31 cellular contexts compared by ENCODE assay signal in genomic region chr7:111919164-111919563, GRCh38.
"Had no signal": no experiment of that assay in that cellular context is flagged by ENCODE, and none has a peak within 500 bp of the region (broad histone marks: within the 10 kb centered on the region; RNA-seq: fewer than 3 reads in every experiment).

No MANE protein-coding gene starts in this region.

- H3K36me3 ChIP-seq: cardiac muscle cell, MG63, SJCRH30 had no signal

- H3K9me3 Mint-ChIP-seq: activated CD4-positive, alpha-beta T cell treated with anti-CD3 and anti-CD28 coated beads, Interleukin-2, amount 10 ng/mL, durations not matched to agents 24 days and 14 days; activated CD8-positive, alpha-beta T cell treated with anti-CD3 and anti-CD28 coated beads for 36 hours; activated naive CD8-positive, alpha-beta T cell treated with anti-CD3 and anti-CD28 coated beads for 36 hours; activated T-cell treated with anti-CD3 and anti-CD28 coated beads, Interleukin-2, amount 50 U/mL, for 72 hours; activated T-helper 17 cell treated with anti-CD3 and anti-CD28 coated beads, Interleukin-2, amount 50 U/mL, for 72 hours; central memory CD8-positive, alpha-beta T cell; T-helper 1 cell treated with Interleukin-12 subunit alpha and Interleukin-12 subunit beta and Interleukin-4 antibody, amounts not matched to agents 30 μg/mL and 1 μg/mL, for 36 hours; T-helper 2 cell treated with Interferon-gamma antibody and Interleukin-4, amounts not matched to agents 5 μg/mL and 100 μg/mL, for 36 hours had no signal

- H3K27ac ChIP-seq: cardiac muscle cell, SJCRH30 had no signal

- H3K4me1 Mint-ChIP-seq: activated CD4-positive, alpha-beta T cell treated with anti-CD3 and anti-CD28 coated beads, Interleukin-2, amount 10 ng/mL, durations not matched to agents 24 days and 14 days; activated T-helper 17 cell treated with anti-CD3 and anti-CD28 coated beads, Interleukin-2, amount 50 U/mL, for 72 hours; central memory CD8-positive, alpha-beta T cell had no signal

- H3K9ac ChIP-seq: SK-N-SH had no signal

- H3K27ac Mint-ChIP-seq: activated CD4-positive, alpha-beta T cell treated with anti-CD3 and anti-CD28 coated beads, Interleukin-2, amount 10 ng/mL, durations not matched to agents 24 days and 14 days; activated CD8-positive, alpha-beta T cell treated with anti-CD3 and anti-CD28 coated beads for 36 hours; activated naive CD8-positive, alpha-beta T cell treated with anti-CD3 and anti-CD28 coated beads for 36 hours; activated T-cell treated with anti-CD3 and anti-CD28 coated beads, Interleukin-2, amount 50 U/mL, for 72 hours; activated T-helper 17 cell treated with anti-CD3 and anti-CD28 coated beads, Interleukin-2, amount 50 U/mL, for 72 hours; T-helper 1 cell treated with Interleukin-12 subunit alpha and Interleukin-12 subunit beta and Interleukin-4 antibody, amounts not matched to agents 30 μg/mL and 1 μg/mL, for 36 hours; T-helper 2 cell treated with Interferon-gamma antibody and Interleukin-4, amounts not matched to agents 5 μg/mL and 100 μg/mL, for 36 hours had no signal

- H3K9me2 ChIP-seq: SK-N-SH had no signal

- H3K27me3 ChIP-seq: cardiac muscle cell, MG63, SJCRH30 had no signal

- DNase-seq: activated CD4-positive, alpha-beta T cell treated with anti-CD3 and anti-CD28 coated beads, Interleukin-2, amount 10 ng/mL, durations not matched to agents 24 days and 14 days; activated CD4-positive, alpha-beta T cell treated with anti-CD3 and anti-CD28 coated beads, Interleukin-2, amount 50 U/mL, for 4 hours; activated CD8-positive, alpha-beta T cell treated with anti-CD3 and anti-CD28 coated beads for 36 hours; activated effector memory CD4-positive, alpha-beta T cell treated with anti-CD3 and anti-CD28 coated beads, Interleukin-2, amount 50 U/mL, for 16 hours; activated naive CD4-positive, alpha-beta T cell; activated naive CD4-positive, alpha-beta T cell treated with anti-CD3 and anti-CD28 coated beads, Interleukin-2, amount 50 U/mL, for 16 hours; activated naive CD8-positive, alpha-beta T cell treated with anti-CD3 and anti-CD28 coated beads for 36 hours; activated T-cell treated with anti-CD3 and anti-CD28 coated beads, Interleukin-2, amount 50 U/mL, for 1 hour; activated T-cell treated with anti-CD3 and anti-CD28 coated beads, Interleukin-2, amount 50 U/mL, for 72 hours; amniotic stem cell; aorta; Kasumi-1; MG63; NCI-H1048; NCI-H1105 treated with DMSO at 0.1 percent for 48 hours; NCI-H1436; NCI-H1694; NCI-H2081 treated with DMSO at 0.1 percent for 48 hours; NCI-H226; NCI-H446 treated with DMSO at 0.1 percent for 48 hours; NCI-H526; NCI-H748 treated with DMSO at 0.1 percent for 48 hours; NK-92 treated with Interleukin-12 subunit alpha and Interleukin-12 subunit beta, amount 100 ng/mL, for 24 hours; Right ventricle myocardium superior; SK-N-SH had no signal

- H3K4me3 Mint-ChIP-seq: activated CD4-positive, alpha-beta T cell treated with anti-CD3 and anti-CD28 coated beads, Interleukin-2, amount 10 ng/mL, durations not matched to agents 24 days and 14 days; activated CD8-positive, alpha-beta T cell treated with anti-CD3 and anti-CD28 coated beads for 36 hours; activated naive CD8-positive, alpha-beta T cell treated with anti-CD3 and anti-CD28 coated beads for 36 hours; activated T-cell treated with anti-CD3 and anti-CD28 coated beads, Interleukin-2, amount 50 U/mL, for 72 hours; activated T-helper 17 cell treated with anti-CD3 and anti-CD28 coated beads, Interleukin-2, amount 50 U/mL, for 72 hours; central memory CD8-positive, alpha-beta T cell; T-helper 1 cell treated with Interleukin-12 subunit alpha and Interleukin-12 subunit beta and Interleukin-4 antibody, amounts not matched to agents 30 μg/mL and 1 μg/mL, for 36 hours; T-helper 2 cell treated with Interferon-gamma antibody and Interleukin-4, amounts not matched to agents 5 μg/mL and 100 μg/mL, for 36 hours had no signal

- H3K4me3 ChIP-seq: cardiac muscle cell, MG63, SJCRH30 had no signal

- H3K4me2 ChIP-seq: SK-N-SH had no signal

- H3K27me3 Mint-ChIP-seq: activated CD4-positive, alpha-beta T cell treated with anti-CD3 and anti-CD28 coated beads, Interleukin-2, amount 10 ng/mL, durations not matched to agents 24 days and 14 days; central memory CD8-positive, alpha-beta T cell had no signal

- H3K9me3 ChIP-seq: MG63, SJCRH30, SK-N-SH had no signal

- H3K36me3 Mint-ChIP-seq: activated naive CD8-positive, alpha-beta T cell treated with anti-CD3 and anti-CD28 coated beads for 36 hours had no signal

- ATAC-seq: activated CD8-positive, alpha-beta T cell treated with anti-CD3 and anti-CD28 coated beads for 36 hours; activated T-cell treated with anti-CD3 and anti-CD28 coated beads, Interleukin-2, amount 50 U/mL, for 72 hours; activated T-helper 17 cell treated with anti-CD3 and anti-CD28 coated beads, Interleukin-2, amount 50 U/mL, for 72 hours had no signal
